9 cellular contexts compared by ENCODE assay signal in genomic region chr10:70903262-70903921, GRCh38. TPM values are rescaled to one million over a fixed set of nuclear protein-coding genes. Genes with fewer than 3 reads are reported as not detected.
A peak's percentile ranks its signal among the peaks of the same experiment; 100 is the strongest.
DNase-seq lines count a peak whose midpoint lies in the region; ATAC-seq, FAIRE-seq and TF ChIP-seq lines count a peak whose summit lies in the region.
"Had no signal": no experiment of that assay in that cellular context is flagged by ENCODE, and none has a peak within 500 bp of the region (broad histone marks: within the 10 kb centered on the region; RNA-seq: fewer than 3 reads in every experiment).

No MANE protein-coding gene starts in this region.

- no peaks in the 10 kb centered on the region for H3K9me3 ChIP-seq in SJCRH30 (replicated peaks)

- no peaks in the 10 kb centered on the region for H3K4me1 ChIP-seq in SJCRH30

- peaks cover 4% of the 10 kb centered on the region; the same call in 1 of the 2 replicates for H3K27me3 ChIP-seq in SJCRH30

- no peak overlapping the region for H3K27ac ChIP-seq in SJCRH30

- ATAC-seq in left colon: peak; percentile 53
- no peak for ATAC-seq in HG02678 (IDR thresholded peaks at IDR 0.05; ENCODE audit: unreplicated experiment)
- ATAC-seq: naive thymus-derived CD4-positive, alpha-beta T cell had no signal

- FAIRE-seq in H54 (lab: Jason Lieb, UNC): peak; percentile 36

- intact Hi-C loops in left colon (cut with DNase I, micrococcal nuclease): loop anchor here in 1 of 2 donors (5.0 kb wide), 1 partner anchor 384 kb away; no protein-coding TSS in a partner anchor

- DNase-seq in COR-L47 (lab: John Stamatoyannopoulos, UW) (peak; percentile 43), H54 (ENCODE audit: insufficient read length, low spot score) (peak; percentile 77), SJCRH30 (peak; percentile 32 to 64), cerebellum (ENCODE audit: low spot score) (peak; percentile 85), left colon (peak in 1 of 2 donors; percentile 49), NK-92 (lab: John Stamatoyannopoulos, UW; ENCODE audit: unreplicated experiment) (no peak)
- peak; percentile 6 for DNase-seq in stimulated activated naive CD4-positive, alpha-beta T cell treated with Interleukin-2 at 50 U/mL for 16 hours (lab: John Stamatoyannopoulos, UW)

- no peak overlapping the region for H3K4me3 ChIP-seq in SJCRH30

- TF ChIP-seq POLR2A in H54 (IDR thresholded peaks at IDR 0.05; ENCODE audit: low read depth, low read length): no peak

- H3K36me3 ChIP-seq in SJCRH30: no peaks in the 10 kb centered on the region

RNA-seq across cellular contexts. Expression of gene PCBD1, which starts 15.0 kb away (rescaled TPM):
- total RNA-seq in SJCRH30 (2014; rRNA removed; shearing (Covaris generic)): 25.5 TPM in 2 replicates
- 11.6 TPM for total RNA-seq in cerebellum
- 10 to 100 TPM; 67.6 to 78.2 TPM for total RNA-seq in left colon
